ENCODE assay signal across 12 cellular contexts in the genomic region with DNA sequence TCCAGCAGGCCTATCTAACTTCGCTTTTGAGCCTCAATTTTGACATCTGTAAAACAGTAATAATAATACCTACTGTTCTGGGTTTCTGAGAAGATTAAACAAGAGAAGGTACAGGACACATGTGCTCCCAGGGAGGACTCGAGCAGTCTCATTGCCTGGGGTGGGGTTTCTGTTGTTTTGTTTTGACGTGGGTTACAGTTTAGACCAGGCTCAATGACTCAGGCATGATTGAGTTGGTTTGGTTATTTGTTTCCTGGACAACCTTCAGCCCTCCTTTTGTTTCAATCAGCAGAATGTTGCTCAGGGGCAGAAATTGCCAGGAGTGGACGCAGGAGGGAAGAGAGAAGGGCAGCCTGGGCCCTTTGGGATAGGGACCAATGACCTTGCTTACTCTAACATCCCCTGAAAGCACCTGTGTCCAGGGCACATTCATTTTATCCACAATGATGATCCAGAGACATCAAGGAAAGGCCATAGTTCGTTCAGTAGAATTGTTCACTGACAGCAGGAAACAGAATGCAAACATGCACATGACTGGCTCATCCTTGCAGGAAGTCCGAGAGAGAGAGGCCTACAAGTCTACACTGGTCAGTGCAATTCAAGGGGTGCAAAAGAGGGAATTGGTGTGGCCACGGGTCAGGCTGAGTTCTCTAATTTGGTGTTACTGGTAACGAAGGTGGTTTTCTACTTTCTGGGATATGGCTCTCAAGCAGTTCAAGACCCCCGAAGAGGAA.
DNase-seq lines count a peak whose midpoint lies in the region; ATAC-seq and TF ChIP-seq lines count a peak whose summit lies in the region.
"Had no signal": no experiment of that assay in that cellular context is flagged by ENCODE, and none has a peak within 500 bp of the region (broad histone marks: within the 10 kb centered on the region; RNA-seq: fewer than 3 reads in every experiment).

No MANE protein-coding gene starts in this region.

- H3K27ac ChIP-seq in CD4-positive, CD25-positive, alpha-beta regulatory T cell (ENCODE audit: insufficient read depth, low read length, poor library complexity, severe bottlenecking), result no peak overlapping the region

- no peak overlapping the region for H3K4me3 ChIP-seq in CD4-positive, CD25-positive, alpha-beta regulatory T cell (ENCODE audit: low read depth, low read length)
- H3K4me3 ChIP-seq in adipocyte (ENCODE audit: low read length), result no peak overlapping the region
- H3K4me3 ChIP-seq: GM23338, Peyer's patch had no signal

- peaks cover 0 to 5% (median 3%) of the 10 kb centered on the region in 7 donors for H3K9me3 Mint-ChIP-seq in CD4-positive, CD25-positive, alpha-beta regulatory T cell
- H3K9me3 Mint-ChIP-seq in nephron progenitor cell, result peaks cover 7% of the 10 kb centered on the region

- TF ChIP-seq CTCF in nephron progenitor cell (IDR thresholded peaks at IDR 0.05), result no peak

- H3K4me3 Mint-ChIP-seq in CD4-positive, CD25-positive, alpha-beta regulatory T cell, result peak overlapping the region in 2 of 4 donors; percentile 38 to 40
- no peak overlapping the region for H3K4me3 Mint-ChIP-seq in nephron progenitor cell
- H3K4me3 Mint-ChIP-seq: GM23338, neural crest cell had no signal

- peaks cover 16 to 68% (median 48%) of the 10 kb centered on the region in 4 donors for H3K4me1 Mint-ChIP-seq in CD4-positive, CD25-positive, alpha-beta regulatory T cell
- peaks cover 17% of the 10 kb centered on the region for H3K4me1 Mint-ChIP-seq in nephron progenitor cell
- H3K4me1 Mint-ChIP-seq: GM23338 had no signal

- no peak overlapping the region for H3K9ac ChIP-seq in adipocyte (ENCODE audit: low read length)

- ATAC-seq in CD4-positive, CD25-positive, alpha-beta regulatory T cell (ENCODE audit: low read depth in 2 of 2), result no peak
- no peak for ATAC-seq in GM19035 (IDR thresholded peaks at IDR 0.05; ENCODE audit: unreplicated experiment)
- ATAC-seq: GM23338 had no signal

- no peaks in the 10 kb centered on the region for H3K9me3 ChIP-seq in CD4-positive, CD25-positive, alpha-beta regulatory T cell (ENCODE audit: control insufficient read depth in 2 of 2, low read length in 2 of 2)
- no peaks in the 10 kb centered on the region for H3K9me3 ChIP-seq in adipocyte (ENCODE audit: control insufficient read depth, low read length)
- H3K9me3 ChIP-seq: Peyer's patch had no signal

- H3K36me3 Mint-ChIP-seq in CD4-positive, CD25-positive, alpha-beta regulatory T cell, result peaks cover 41% of the 10 kb centered on the region
- peaks cover 4% of the 10 kb centered on the region for H3K36me3 Mint-ChIP-seq in nephron progenitor cell (ENCODE audit: low read depth)

- H3K27me3 Mint-ChIP-seq in CD4-positive, CD25-positive, alpha-beta regulatory T cell, result no peaks in the 10 kb centered on the region
- H3K27me3 Mint-ChIP-seq in nephron progenitor cell (ENCODE audit: low read depth, poor library complexity), result peaks cover 17% of the 10 kb centered on the region

- H3K4me1 ChIP-seq in CD4-positive, CD25-positive, alpha-beta regulatory T cell (ENCODE audit: control insufficient read depth, insufficient read depth, low read length, poor library complexity, severe bottlenecking), result peaks cover 28% of the 10 kb centered on the region
- no peaks in the 10 kb centered on the region for H3K4me1 ChIP-seq in adipocyte (ENCODE audit: control insufficient read depth, insufficient read depth, low read length)

- peaks cover 11% of the 10 kb centered on the region for H3K36me3 ChIP-seq in CD4-positive, CD25-positive, alpha-beta regulatory T cell (ENCODE audit: control insufficient read depth, insufficient read depth, low read length)
- no peaks in the 10 kb centered on the region for H3K36me3 ChIP-seq in adipocyte (ENCODE audit: control insufficient read depth, insufficient read depth, low read length, severe bottlenecking)
- H3K36me3 ChIP-seq: Peyer's patch had no signal

- H3K27me3 ChIP-seq in CD4-positive, CD25-positive, alpha-beta regulatory T cell (ENCODE audit: control insufficient read depth, insufficient read depth, low read length), result no peaks in the 10 kb centered on the region
- H3K27me3 ChIP-seq in adipocyte (replicated peaks; ENCODE audit: control insufficient read depth, insufficient read depth, low read length), result no peaks in the 10 kb centered on the region
- H3K27me3 ChIP-seq: Peyer's patch had no signal

- peak overlapping the region; percentile 31 to 68 (median 59) for H3K27ac Mint-ChIP-seq in CD4-positive, CD25-positive, alpha-beta regulatory T cell
- H3K27ac Mint-ChIP-seq in nephron progenitor cell, result no peak overlapping the region
- H3K27ac Mint-ChIP-seq: GM23338 had no signal

- DNase-seq in CD4-positive, CD25-positive, alpha-beta regulatory T cell, result peak in 1 of 3 donors; percentile 17
- DNase-seq in HPDE6-E6E7 (ENCODE audit: extremely low spot score), result peak; percentile 77
- DNase-seq in adipocyte (ENCODE audit: low read depth), result peak; percentile 49
- peak; percentile 75 for DNase-seq in islet precursor cell
- no peak for DNase-seq in GM19240 (ENCODE audit: insufficient read length, low spot score)
- DNase-seq in nephron progenitor cell, result no peak
- DNase-seq in putamen (ENCODE audit: low spot score), result no peak
- DNase-seq: glutamatergic neuron, Peyer's patch had no signal

Comparison
In these comparisons a context has a peak if more than half of its experiments do, and no peak if none do; other contexts are left out.
1. DNase-seq: peak in HPDE6-E6E7 (single experiment), adipocyte (single experiment) and islet precursor cell (single experiment); none in GM19240 (single experiment), nephron progenitor cell (single experiment) and putamen (single experiment).